8 cellular contexts compared by ENCODE assay signal in genomic region chrX:54494970-54495813, GRCh38. TPM values are rescaled to one million over a fixed set of nuclear protein-coding genes. Genes with fewer than 3 reads are reported as not detected.
DNase-seq lines count a peak whose midpoint lies in the region; ATAC-seq and TF ChIP-seq lines count a peak whose summit lies in the region.

No MANE protein-coding gene starts in this region.

- H3K9me3 ChIP-seq in CD4-positive, alpha-beta memory T cell (ENCODE audit: control insufficient read depth in 1 of 2, low read length in 2 of 2), result no peaks in the 10 kb centered on the region
- H3K9me3 ChIP-seq in lower lobe of right lung, result no peaks in the 10 kb centered on the region

- H3K4me3 ChIP-seq in CD4-positive, alpha-beta memory T cell (ENCODE audit: low read length in 2 of 2), result peak overlapping the region in 1 of 2 donors; percentile 5
- H3K4me3 ChIP-seq in LNCaP clone FGC (ENCODE audit: low read depth, low read length) (peak overlapping the region; percentile 52), choroid plexus epithelial cell (ENCODE audit: low read depth, low read length) (peak overlapping the region; percentile 67), lower lobe of right lung (peak overlapping the region; percentile 62)

- H3K4me1 ChIP-seq in CD4-positive, alpha-beta memory T cell (ENCODE audit: insufficient read depth, low read length), result no peaks in the 10 kb centered on the region
- H3K4me1 ChIP-seq in lower lobe of right lung, result no peaks in the 10 kb centered on the region

- TF ChIP-seq CTCF in LNCaP clone FGC (IDR thresholded peaks at IDR 0.05; ENCODE audit: control insufficient read depth, extremely low read depth, insufficient read depth) (no peak), choroid plexus epithelial cell (conservative IDR thresholded peaks at IDR 0.05; ENCODE audit: low read depth, low read length) (no peak), lower lobe of right lung (IDR thresholded peaks at IDR 0.05) (no peak), type B pancreatic cell (conservative IDR thresholded peaks at IDR 0.05) (no peak)

- H3K36me3 ChIP-seq in CD4-positive, alpha-beta memory T cell (ENCODE audit: insufficient read depth, low read length), result no peaks in the 10 kb centered on the region
- no peaks in the 10 kb centered on the region for H3K36me3 ChIP-seq in lower lobe of right lung

- no peaks in the 10 kb centered on the region for H3K36me3 Mint-ChIP-seq in CD4-positive, alpha-beta memory T cell
- H3K36me3 Mint-ChIP-seq in type B pancreatic cell, result peaks cover 8% of the 10 kb centered on the region

- no peaks in the 10 kb centered on the region for H3K27me3 ChIP-seq in CD4-positive, alpha-beta memory T cell (ENCODE audit: insufficient read depth, low read length)
- H3K27me3 ChIP-seq in lower lobe of right lung (ENCODE audit: low read depth), result no peaks in the 10 kb centered on the region

- DNase-seq in CD4-positive, alpha-beta memory T cell, result no peak
- DNase-seq in LNCaP clone FGC (ENCODE audit: low read depth) (no peak), choroid plexus epithelial cell (ENCODE audit: low read depth) (no peak), lower lobe of right lung (peak; percentile 43), type B pancreatic cell (ENCODE audit: extremely low spot score, unreplicated experiment) (no peak), hippocampal formation (lab: John Stamatoyannopoulos, UW) (no peak), NCI-H2029 treated with DMSO at 0.1 percent for 48 hours (lab: John Stamatoyannopoulos, UW) (no peak)

- H3K27ac ChIP-seq in CD4-positive, alpha-beta memory T cell (ENCODE audit: low read depth, low read length), result no peak overlapping the region
- peak overlapping the region; percentile 31 for H3K27ac ChIP-seq in lower lobe of right lung

- H3K4me3 Mint-ChIP-seq in CD4-positive, alpha-beta memory T cell, result peak overlapping the region; percentile 19 to 73 (median 64)
- H3K4me3 Mint-ChIP-seq in type B pancreatic cell, result peak overlapping the region; percentile 90

- peaks cover 0 to 4% (median 0%) of the 10 kb centered on the region in 8 donors for H3K9me3 Mint-ChIP-seq in CD4-positive, alpha-beta memory T cell
- H3K9me3 Mint-ChIP-seq in type B pancreatic cell, result peaks cover 4% of the 10 kb centered on the region

- CTCF ChIA-PET in CD4-positive, alpha-beta memory T cell (lab: Charles Lee; ENCODE audit: partially characterized antibody), result no interaction called here

- intact Hi-C loops in CD4-positive, alpha-beta memory T cell (cut with micrococcal nuclease), result no loop called here
- intact Hi-C loops in lower lobe of right lung (cut with DNase I), result no loop called here

- ATAC-seq in lower lobe of right lung (peak; percentile 47 to 51), HG03342 (IDR thresholded peaks at IDR 0.05; ENCODE audit: unreplicated experiment) (no peak)

- peaks cover 0 to 6% (median 1%) of the 10 kb centered on the region in 4 donors for H3K4me1 Mint-ChIP-seq in CD4-positive, alpha-beta memory T cell
- peaks cover 12% of the 10 kb centered on the region for H3K4me1 Mint-ChIP-seq in type B pancreatic cell (ENCODE audit: unreplicated experiment)

- peaks cover 11 to 18% of the 10 kb centered on the region in 2 donors for H3K27me3 Mint-ChIP-seq in CD4-positive, alpha-beta memory T cell
- no peaks in the 10 kb centered on the region for H3K27me3 Mint-ChIP-seq in type B pancreatic cell

- POLR2A ChIA-PET in CD4-positive, alpha-beta memory T cell (lab: Charles Lee; ENCODE audit: partially characterized antibody), result no interaction called here

- no peak overlapping the region for H3K27ac Mint-ChIP-seq in CD4-positive, alpha-beta memory T cell
- peak overlapping the region; percentile 63 for H3K27ac Mint-ChIP-seq in type B pancreatic cell

RNA-seq across cellular contexts. Expression of gene FGD1, which starts 0.8 kb away (rescaled TPM):
- total RNA-seq in CD4-positive, alpha-beta memory T cell, result under 1 TPM in 1 of 2 experiments, not detected in 1; 0.11 TPM
- polyA plus RNA-seq in CD4-positive, alpha-beta memory T cell, result 1 to 10 TPM in 1 of 2 donors, under 1 TPM in 1; 0.80 to 1.2 TPM
- total RNA-seq in lower lobe of right lung (3.2 TPM), type B pancreatic cell (ENCODE audit: low replicate concordance) (11.3 and 23.9 TPM in 2 replicates)

RNA-seq across cellular contexts. Expression of gene GNL3L, which starts 34.8 kb away (rescaled TPM):
- 10 to 100 TPM; 41.7 to 45.1 TPM for total RNA-seq in CD4-positive, alpha-beta memory T cell
- polyA plus RNA-seq in CD4-positive, alpha-beta memory T cell, result 10 to 100 TPM; 22.8 to 34.7 TPM
- total RNA-seq in lower lobe of right lung (29.5 TPM), type B pancreatic cell (ENCODE audit: low replicate concordance) (34.9 and 42.2 TPM in 2 replicates)

RNA-seq across cellular contexts. Expression of gene TSR2, which starts 55.0 kb away (rescaled TPM):
- total RNA-seq in CD4-positive, alpha-beta memory T cell, result 10 to 100 TPM; 39.2 to 42.1 TPM
- 10 to 100 TPM; 65.8 to 78.1 TPM for polyA plus RNA-seq in CD4-positive, alpha-beta memory T cell
- 38.5 TPM for total RNA-seq in lower lobe of right lung
- total RNA-seq in type B pancreatic cell (ENCODE audit: low replicate concordance), result 39.1 and 43.8 TPM in 2 replicates
